In the genomic region with DNA sequence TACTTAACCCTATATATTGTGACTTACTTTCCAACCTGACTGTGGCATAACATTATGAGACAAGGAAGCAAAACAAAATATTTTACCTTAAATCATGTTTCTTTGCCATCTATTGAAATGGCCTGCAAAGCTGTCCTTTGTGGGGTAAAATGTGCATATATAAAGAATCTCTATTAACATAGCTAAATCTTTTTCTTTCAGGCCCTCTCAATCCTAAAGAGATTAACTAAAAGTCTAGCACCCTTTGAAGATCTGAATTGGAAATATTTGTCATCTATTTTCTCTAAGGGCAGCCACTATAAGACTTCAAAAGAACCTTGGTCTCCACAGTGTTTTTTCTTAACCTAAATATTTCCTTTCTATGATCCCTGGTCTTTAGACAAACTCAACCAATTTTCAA, we compare ENCODE assay signal across 32 cellular contexts.
"Had no signal": no experiment of that assay in that cellular context is flagged by ENCODE, and none has a peak within 500 bp of the region (broad histone marks: within the 10 kb centered on the region; RNA-seq: fewer than 3 reads in every experiment).

No MANE protein-coding gene starts in this region.

- H3K9me3 Mint-ChIP-seq: activated CD4-positive, alpha-beta memory T cell treated with anti-CD3 and anti-CD28 coated beads for 36 hours; activated CD4-positive, alpha-beta T cell treated with anti-CD3 and anti-CD28 coated beads, Interleukin-2, amount 10 ng/mL, durations not matched to agents 24 days and 14 days; central memory CD8-positive, alpha-beta T cell; dendritic cell treated with granulocyte-macrophage colony-stimulating factor and Interleukin-4, amounts not matched to agents 40 ng/mL and 50 ng/mL, for 4 days; T-helper 2 cell treated with Interferon-gamma antibody and Interleukin-4, amounts not matched to agents 5 μg/mL and 100 μg/mL, for 36 hours had no signal

- H3K27me3 Mint-ChIP-seq: activated CD4-positive, alpha-beta memory T cell treated with anti-CD3 and anti-CD28 coated beads for 36 hours; activated CD4-positive, alpha-beta T cell treated with anti-CD3 and anti-CD28 coated beads for 36 hours; activated CD4-positive, alpha-beta T cell treated with anti-CD3 and anti-CD28 coated beads, Interleukin-2, amount 10 ng/mL, durations not matched to agents 24 days and 14 days; activated naive CD8-positive, alpha-beta T cell; central memory CD8-positive, alpha-beta T cell; dendritic cell treated with granulocyte-macrophage colony-stimulating factor and Interleukin-4, amounts not matched to agents 40 ng/mL and 50 ng/mL, for 4 days; T-helper 17 cell had no signal

- H3K36me3 Mint-ChIP-seq: activated CD4-positive, alpha-beta memory T cell treated with anti-CD3 and anti-CD28 coated beads for 36 hours; activated CD8-positive, alpha-beta memory T cell treated with anti-CD3 and anti-CD28 coated beads, Interleukin-2, amount 10 ng/mL, durations not matched to agents 7 days and 5 days; activated naive CD8-positive, alpha-beta T cell had no signal

- H3K27ac ChIP-seq: brain microvascular endothelial cell, coronary artery, dorsolateral prefrontal cortex, esophagus muscularis mucosa, foreskin keratinocyte, gastrocnemius medialis, heart left ventricle, WERI-Rb-1 had no signal

- DNase-seq: activated CD4-positive, alpha-beta memory T cell treated with anti-CD3 and anti-CD28 coated beads for 36 hours; activated CD4-positive, alpha-beta T cell treated with anti-CD3 and anti-CD28 coated beads for 36 hours; activated CD4-positive, alpha-beta T cell treated with anti-CD3 and anti-CD28 coated beads, Interleukin-2, amount 10 ng/mL, durations not matched to agents 24 days and 14 days; activated CD4-positive, CD25-positive, alpha-beta regulatory T cell; activated CD4-positive, CD25-positive, alpha-beta regulatory T cell treated with anti-CD3 and anti-CD28 coated beads, Interleukin-2, amount 50 U/mL, for 72 hours; activated CD8-positive, alpha-beta memory T cell treated with anti-CD3 and anti-CD28 coated beads, Interleukin-2, amount 10 ng/mL, durations not matched to agents 7 days and 5 days; activated CD8-positive, alpha-beta memory T cell treated with anti-CD3 and anti-CD28 coated beads, Interleukin-2, amount 50 U/mL, for 4 hours; activated CD8-positive, alpha-beta T cell treated with anti-CD3 and anti-CD28 coated beads, Interleukin-2, amount 10 ng/mL, durations not matched to agents 7 days and 5 days; activated gamma-delta T cell treated with Interleukin-2 at 50 U/mL for 16 hours; activated naive CD4-positive, alpha-beta T cell treated with anti-CD3 and anti-CD28 coated beads, Interleukin-2, amount 50 U/mL, for 16 hours; activated naive CD4-positive, alpha-beta T cell treated with Interleukin-2 at 50 U/mL for 16 hours; activated T-cell treated with anti-CD3 and anti-CD28 coated beads, Interleukin-2, amount 50 U/mL, for 1 hour; activated T-cell treated with anti-CD3 and anti-CD28 coated beads, Interleukin-2, amount 50 U/mL, for 48 hours; amniotic stem cell; anterior cingulate cortex; brain microvascular endothelial cell; dorsolateral prefrontal cortex; effector memory CD4-positive, alpha-beta T cell; erythroblast; foreskin keratinocyte; gastrocnemius medialis; glutamatergic neuron; heart left ventricle; T-helper 17 cell; T1000; WERI-Rb-1 had no signal

- H3K4me3 ChIP-seq: coronary artery, dorsolateral prefrontal cortex, esophagus muscularis mucosa, gastrocnemius medialis, heart left ventricle had no signal

- H3K4me1 ChIP-seq: foreskin keratinocyte, gastrocnemius medialis had no signal

- H3K27ac Mint-ChIP-seq: activated CD4-positive, alpha-beta memory T cell treated with anti-CD3 and anti-CD28 coated beads for 36 hours; activated CD4-positive, alpha-beta T cell treated with anti-CD3 and anti-CD28 coated beads for 36 hours; activated CD4-positive, alpha-beta T cell treated with anti-CD3 and anti-CD28 coated beads, Interleukin-2, amount 10 ng/mL, durations not matched to agents 24 days and 14 days; activated CD8-positive, alpha-beta memory T cell treated with anti-CD3 and anti-CD28 coated beads, Interleukin-2, amount 10 ng/mL, durations not matched to agents 7 days and 5 days; activated CD8-positive, alpha-beta T cell treated with anti-CD3 and anti-CD28 coated beads, Interleukin-2, amount 10 ng/mL, durations not matched to agents 7 days and 5 days; activated naive CD8-positive, alpha-beta T cell; dendritic cell treated with granulocyte-macrophage colony-stimulating factor and Interleukin-4, amounts not matched to agents 40 ng/mL and 50 ng/mL, for 4 days; T-helper 17 cell; T-helper 2 cell treated with Interferon-gamma antibody and Interleukin-4, amounts not matched to agents 5 μg/mL and 100 μg/mL, for 36 hours had no signal

- H3K36me3 ChIP-seq: brain microvascular endothelial cell, gastrocnemius medialis, heart left ventricle, WERI-Rb-1 had no signal

- H3K27me3 ChIP-seq: brain microvascular endothelial cell, dorsolateral prefrontal cortex, esophagus muscularis mucosa, foreskin keratinocyte, gastrocnemius medialis, heart left ventricle had no signal

- H3K9me3 ChIP-seq: esophagus muscularis mucosa, gastrocnemius medialis, heart left ventricle had no signal

- H3K4me3 Mint-ChIP-seq: activated CD4-positive, alpha-beta memory T cell treated with anti-CD3 and anti-CD28 coated beads for 36 hours; activated CD4-positive, alpha-beta T cell treated with anti-CD3 and anti-CD28 coated beads for 36 hours; activated CD4-positive, alpha-beta T cell treated with anti-CD3 and anti-CD28 coated beads, Interleukin-2, amount 10 ng/mL, durations not matched to agents 24 days and 14 days; activated CD8-positive, alpha-beta memory T cell treated with anti-CD3 and anti-CD28 coated beads, Interleukin-2, amount 10 ng/mL, durations not matched to agents 7 days and 5 days; activated CD8-positive, alpha-beta T cell treated with anti-CD3 and anti-CD28 coated beads, Interleukin-2, amount 10 ng/mL, durations not matched to agents 7 days and 5 days; activated naive CD8-positive, alpha-beta T cell; central memory CD8-positive, alpha-beta T cell; dendritic cell treated with granulocyte-macrophage colony-stimulating factor and Interleukin-4, amounts not matched to agents 40 ng/mL and 50 ng/mL, for 4 days; T-helper 17 cell; T-helper 2 cell treated with Interferon-gamma antibody and Interleukin-4, amounts not matched to agents 5 μg/mL and 100 μg/mL, for 36 hours had no signal

- ATAC-seq: activated CD4-positive, alpha-beta T cell treated with anti-CD3 and anti-CD28 coated beads for 36 hours; activated CD8-positive, alpha-beta memory T cell treated with anti-CD3 and anti-CD28 coated beads, Interleukin-2, amount 10 ng/mL, durations not matched to agents 7 days and 5 days; activated CD8-positive, alpha-beta T cell treated with anti-CD3 and anti-CD28 coated beads, Interleukin-2, amount 10 ng/mL, durations not matched to agents 7 days and 5 days; foreskin keratinocyte; gastrocnemius medialis; heart left ventricle; T-helper 17 cell had no signal
